In the genomic region with DNA sequence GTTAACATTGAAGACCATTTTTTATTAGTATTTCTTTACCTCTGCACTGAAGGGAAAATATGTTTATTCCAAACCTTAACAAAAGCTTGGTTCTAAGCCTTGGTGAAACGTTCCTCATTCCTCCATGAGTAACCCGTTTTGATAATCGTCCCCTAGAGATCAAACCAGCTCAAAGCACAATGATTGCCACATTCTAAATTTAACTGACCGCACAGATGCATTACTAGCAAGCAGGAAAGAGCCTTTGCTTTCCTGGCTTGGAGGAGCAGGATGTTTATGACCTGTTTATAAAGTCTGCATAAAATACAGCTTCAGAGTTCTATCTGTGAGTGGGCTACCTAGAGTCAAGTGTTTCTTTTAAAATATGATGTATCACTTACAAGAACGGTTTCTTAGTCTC, we compare ENCODE assay signal across 15 cellular contexts.
DNase-seq lines count a peak whose midpoint lies in the region; ATAC-seq and TF ChIP-seq lines count a peak whose summit lies in the region.
"Had no signal": no experiment of that assay in that cellular context is flagged by ENCODE, and none has a peak within 500 bp of the region (broad histone marks: within the 10 kb centered on the region; RNA-seq: fewer than 3 reads in every experiment).

No MANE protein-coding gene starts in this region.

- TF ChIP-seq CTCF in NB4 (IDR thresholded peaks at IDR 0.05; ENCODE audit: low read depth, low read length): no peak

- H3K4me3 ChIP-seq in BLaER1 (peak overlapping the region; percentile 40; the same call in 1 of the 2 replicates), NB4 (ENCODE audit: low read depth, low read length) (no peak overlapping the region)
- H3K4me3 ChIP-seq: A549 had no signal

- peak overlapping the region; percentile 88 for H3K4me2 ChIP-seq in BLaER1
- H3K4me2 ChIP-seq: A549 had no signal

- no peaks in the 10 kb centered on the region for H3K36me3 ChIP-seq in BLaER1

- peak; percentile 11 for DNase-seq in NB4 (ENCODE audit: low read depth)
- peak; percentile 24 for DNase-seq in left kidney (ENCODE audit: low read depth, low spot score)
- DNase-seq: AML-193; Caco-2; Calu3; CD4-positive, alpha-beta T cell; CD8-positive, alpha-beta T cell; DMS79 treated with DMSO at 0.1 percent for 48 hours; GF-D8 had no signal

- no peaks in the 10 kb centered on the region for H4K20me1 ChIP-seq in BLaER1

- peak overlapping the region; percentile 59; the same call in 1 of the 2 replicates for H3K9ac ChIP-seq in BLaER1

- ATAC-seq in GM18867 (IDR thresholded peaks at IDR 0.05; ENCODE audit: unreplicated experiment) (no peak), HG03025 (IDR thresholded peaks at IDR 0.05; ENCODE audit: low FRiP score, unreplicated experiment) (no peak)
- ATAC-seq: A549; CD8-positive, alpha-beta T cell had no signal

- H3K4me1 ChIP-seq in BLaER1: peaks cover 55% of the 10 kb centered on the region
- H3K4me1 ChIP-seq: A549 had no signal

- H3K27ac ChIP-seq in BLaER1: peak overlapping the region; percentile 73
- H3K27ac ChIP-seq: 22Rv1, A549, C4-2B had no signal

- TF ChIP-seq POLR2A in NB4 (IDR thresholded peaks at IDR 0.05; ENCODE audit: extremely low read depth, insufficient read length): no peak

- H3K27me3 ChIP-seq in BLaER1: no peaks in the 10 kb centered on the region

- no peaks in the 10 kb centered on the region for H3K9me3 ChIP-seq in BLaER1
- H3K9me3 ChIP-seq: A549, Caco-2 had no signal
